1 cellular context compared by ENCODE assay signal in the genomic region with DNA sequence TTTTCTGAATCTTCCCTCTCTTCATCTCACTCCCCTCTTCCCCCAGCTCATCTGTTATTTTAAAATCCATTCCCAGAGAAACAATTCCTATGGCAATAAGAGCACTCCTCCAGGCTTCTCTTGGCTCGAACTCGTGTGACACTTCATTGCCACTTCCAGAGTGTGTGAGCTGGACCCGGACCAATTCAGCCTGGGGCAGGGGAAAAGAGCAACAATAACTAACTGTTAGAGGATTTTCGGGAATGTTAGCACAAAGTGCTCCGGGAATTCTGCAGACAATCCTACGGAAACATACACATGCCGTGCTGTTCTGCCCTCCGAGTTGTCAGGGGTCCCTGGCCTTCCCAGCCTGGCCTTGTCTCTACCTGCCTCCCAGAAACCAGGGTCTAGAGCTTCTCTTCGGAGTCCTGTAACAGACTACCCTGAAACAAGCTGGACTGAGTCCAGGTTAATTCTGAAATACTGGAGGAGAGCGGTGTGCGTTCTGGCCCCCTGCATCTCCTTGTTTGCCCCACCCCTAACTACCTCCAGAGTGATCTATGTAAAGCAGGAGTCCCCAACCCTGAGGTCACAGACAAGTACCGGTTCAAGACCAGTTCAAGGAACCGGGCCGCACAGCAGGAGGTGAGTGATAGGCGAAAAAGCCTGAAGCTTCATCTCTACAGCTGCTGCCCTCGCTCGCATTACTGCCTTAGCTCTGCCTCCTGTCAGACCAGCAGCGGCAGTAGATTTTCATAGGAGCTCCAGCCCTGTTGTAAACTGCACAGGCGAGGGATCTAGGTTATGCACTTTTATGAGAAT.
TF ChIP-seq lines count a peak whose summit lies in the region.

No MANE protein-coding gene starts in this region.

TF ChIP-seq in HEK293, 187 proteins besides CTCF, POLR2A, EP300 and RAD21 (continued from another document):
- TF ChIP-seq ZNF610 (tag by site-specific recombination; IDR thresholded peaks at IDR 0.05; ENCODE audit: borderline replicate concordance) (no peak), ZNF792 (tag by site-specific recombination; IDR thresholded peaks at IDR 0.05) (no peak), ZNF624 (tag by site-specific recombination; IDR thresholded peaks at IDR 0.05) (no peak), ZNF350 (tag by site-specific recombination; IDR thresholded peaks at IDR 0.05) (no peak), ZIC2 (tag by site-specific recombination; IDR thresholded peaks at IDR 0.05) (0 out of 2 replicates have a peak, but pooled peaks have one; percentile 16)
- TF ChIP-seq, protein P1, sequence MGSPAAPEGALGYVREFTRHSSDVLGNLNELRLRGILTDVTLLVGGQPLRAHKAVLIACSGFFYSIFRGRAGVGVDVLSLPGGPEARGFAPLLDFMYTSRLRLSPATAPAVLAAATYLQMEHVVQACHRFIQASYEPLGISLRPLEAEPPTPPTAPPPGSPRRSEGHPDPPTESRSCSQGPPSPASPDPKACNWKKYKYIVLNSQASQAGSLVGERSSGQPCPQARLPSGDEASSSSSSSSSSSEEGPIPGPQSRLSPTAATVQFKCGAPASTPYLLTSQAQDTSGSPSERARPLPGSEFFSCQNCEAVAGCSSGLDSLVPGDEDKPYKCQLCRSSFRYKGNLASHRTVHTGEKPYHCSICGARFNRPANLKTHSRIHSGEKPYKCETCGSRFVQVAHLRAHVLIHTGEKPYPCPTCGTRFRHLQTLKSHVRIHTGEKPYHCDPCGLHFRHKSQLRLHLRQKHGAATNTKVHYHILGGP (tag by site-specific recombination; IDR thresholded peaks at IDR 0.05) = no peak
